ENCODE assay signal across 8 cellular contexts in genomic region chr17:18563405-18564098, GRCh38.
DNase-seq lines count a peak whose midpoint lies in the region; ATAC-seq and TF ChIP-seq lines count a peak whose summit lies in the region.
"Not testable (repeated sequence)": the region's sequence is repeated elsewhere in the genome, so short reads cannot be mapped to it uniquely, and the experiment has no call there.

No MANE protein-coding gene starts in this region.

- H3K36me3 Mint-ChIP-seq in activated CD4-positive, alpha-beta T cell treated with anti-CD3 and anti-CD28 coated beads, Interleukin-2, amount 10 ng/mL, durations not matched to agents 24 days and 14 days (ENCODE audit: low read depth); stimulated activated memory B cell treated with anti-CD40 and anti-IgM and Interleukin-4, amounts not matched to agents 10 μg/mL and 1 μg/mL and 100 μg/mL, for 72 hours: not testable (repeated sequence)

- H3K9me3 Mint-ChIP-seq in activated CD4-positive, alpha-beta T cell treated with anti-CD3 and anti-CD28 coated beads, Interleukin-2, amount 10 ng/mL, durations not matched to agents 24 days and 14 days; stimulated activated memory B cell treated with anti-CD40 and anti-IgM and Interleukin-4, amounts not matched to agents 10 μg/mL and 1 μg/mL and 100 μg/mL, for 72 hours: not testable (repeated sequence)

- in situ Hi-C loops in Caki2 (cut with HindIII; ENCODE audit: low pct_unique_long_range_greater_than_20kb, low sequenced_read_pairs); mammary epithelial cell (cut with MboI; ENCODE audit: low sequenced_read_pairs in 2 of 2): not testable (repeated sequence)

- 69% methylated on average over 6 of the region's 15 CpGs for WGBS in mammary epithelial cell (ENCODE audit: low coverage, missing lambda C conversion rate)

- H3K27me3 ChIP-seq in mammary epithelial cell (ENCODE audit: insufficient read depth, low read length); left lung: not testable (repeated sequence)

- CTCF ChIA-PET in mammary epithelial cell (lab: Charles Lee; ENCODE audit: low non-redundant PET) = not testable (repeated sequence)

- DNase-seq in Caki2 (ENCODE audit: low read depth) (peak; percentile 2), NCI-H526 (lab: John Stamatoyannopoulos, UW) (peak; percentile 41 to 51)
- not testable (repeated sequence) for DNase-seq in activated CD4-positive, alpha-beta T cell treated with anti-CD3 and anti-CD28 coated beads, Interleukin-2, amount 10 ng/mL, durations not matched to agents 24 days and 14 days; mammary epithelial cell; left lung

- not testable (repeated sequence) for TF ChIP-seq CTCF in mammary epithelial cell (conservative IDR thresholded peaks at IDR 0.05 in 1 of 2, IDR thresholded peaks at IDR 0.05 in 1 of 2; ENCODE audit: extremely low read depth in 1 of 2, insufficient read depth in 1 of 2, low read depth in 1 of 2, low read length in 2 of 2); left lung (IDR thresholded peaks at IDR 0.05)

- not testable (repeated sequence) for H3K4me1 ChIP-seq in mammary epithelial cell (ENCODE audit: insufficient read depth, low read length); left lung

- not testable (repeated sequence) for H3K9me3 ChIP-seq in mammary epithelial cell (replicated peaks; ENCODE audit: insufficient read depth, low read length); left lung

- dilution Hi-C loops in mammary epithelial cell (cut with HindIII; ENCODE audit: low sequenced_read_pairs) = not testable (repeated sequence)

- H3K27me3 Mint-ChIP-seq in activated CD4-positive, alpha-beta T cell treated with anti-CD3 and anti-CD28 coated beads, Interleukin-2, amount 10 ng/mL, durations not matched to agents 24 days and 14 days = not testable (repeated sequence)
- H3K27me3 Mint-ChIP-seq in stimulated activated memory B cell treated with anti-CD40 and anti-IgM and Interleukin-4, amounts not matched to agents 10 μg/mL and 1 μg/mL and 100 μg/mL, for 72 hours = peaks cover 11% of the 10 kb centered on the region

- H3K4me1 Mint-ChIP-seq in activated CD4-positive, alpha-beta T cell treated with anti-CD3 and anti-CD28 coated beads, Interleukin-2, amount 10 ng/mL, durations not matched to agents 24 days and 14 days = not testable (repeated sequence)
- peaks cover 13% of the 10 kb centered on the region for H3K4me1 Mint-ChIP-seq in stimulated activated memory B cell treated with anti-CD40 and anti-IgM and Interleukin-4, amounts not matched to agents 10 μg/mL and 1 μg/mL and 100 μg/mL, for 72 hours

- H3K27ac ChIP-seq in mammary epithelial cell (ENCODE audit: insufficient read depth, low read depth, low read length); left lung: not testable (repeated sequence)

- BruUV-seq in mammary epithelial cell (replicated peaks; lab: Mats Ljungman, UMichigan) = not testable (repeated sequence)

- H3K4me2 ChIP-seq in mammary epithelial cell (ENCODE audit: insufficient read depth, low read depth, low read length) = not testable (repeated sequence)

- intact Hi-C loops in activated CD4-positive, alpha-beta T cell treated with anti-CD3 and anti-CD28 coated beads, Interleukin-2, amount 10 ng/mL, durations not matched to agents 24 days and 14 days (cut with micrococcal nuclease); mammary epithelial cell (cut with micrococcal nuclease); left lung (cut with DNase I): not testable (repeated sequence)

- ATAC-seq in GM21529 (IDR thresholded peaks at IDR 0.05; ENCODE audit: unreplicated experiment) (peak; percentile 61), HG03342 (IDR thresholded peaks at IDR 0.05; ENCODE audit: unreplicated experiment) (peak; percentile 55), left lung (peak; percentile 80)
- ATAC-seq in stimulated activated memory B cell treated with anti-CD40 and anti-IgM and Interleukin-4, amounts not matched to agents 10 μg/mL and 1 μg/mL and 100 μg/mL, for 72 hours = peak; percentile 97

- H2AFZ ChIP-seq in mammary epithelial cell (ENCODE audit: low read depth, low read length) = peak overlapping the region; percentile 26

- not testable (repeated sequence) for H3K9ac ChIP-seq in mammary epithelial cell (ENCODE audit: insufficient read depth, low read length)

- H3K4me3 Mint-ChIP-seq in activated CD4-positive, alpha-beta T cell treated with anti-CD3 and anti-CD28 coated beads, Interleukin-2, amount 10 ng/mL, durations not matched to agents 24 days and 14 days = peak overlapping the region; percentile 30
- peak overlapping the region; percentile 64 for H3K4me3 Mint-ChIP-seq in stimulated activated memory B cell treated with anti-CD40 and anti-IgM and Interleukin-4, amounts not matched to agents 10 μg/mL and 1 μg/mL and 100 μg/mL, for 72 hours

- H3K36me3 ChIP-seq in mammary epithelial cell (ENCODE audit: insufficient read depth, low read length); left lung: not testable (repeated sequence)

- H3K79me2 ChIP-seq in mammary epithelial cell (ENCODE audit: insufficient read depth, low read length) = not testable (repeated sequence)

- not testable (repeated sequence) for H4K20me1 ChIP-seq in mammary epithelial cell (ENCODE audit: insufficient read depth, low read length)

- not testable (repeated sequence) for H3K4me3 ChIP-seq in mammary epithelial cell (replicated peaks in 1 of 3; ENCODE audit: insufficient read depth in 1 of 3, low read depth in 2 of 3, low read length in 3 of 3); left lung

- H3K27ac Mint-ChIP-seq in activated CD4-positive, alpha-beta T cell treated with anti-CD3 and anti-CD28 coated beads, Interleukin-2, amount 10 ng/mL, durations not matched to agents 24 days and 14 days = not testable (repeated sequence)
- peak overlapping the region; percentile 33 for H3K27ac Mint-ChIP-seq in stimulated activated memory B cell treated with anti-CD40 and anti-IgM and Interleukin-4, amounts not matched to agents 10 μg/mL and 1 μg/mL and 100 μg/mL, for 72 hours
